In genomic region chr11:62694455-62695167, GRCh38 we compare ENCODE assay signal across 9 cellular contexts. TPM values are rescaled to one million over a fixed set of nuclear protein-coding genes. Genes with fewer than 3 reads are reported as not detected.
DNase-seq lines count a peak whose midpoint lies in the region; ATAC-seq lines count a peak whose summit lies in the region.
"Had no signal": no experiment of that assay in that cellular context is flagged by ENCODE, and none has a peak within 500 bp of the region (broad histone marks: within the 10 kb centered on the region; RNA-seq: fewer than 3 reads in every experiment).

No MANE protein-coding gene starts in this region.

- intact Hi-C loops in activated naive CD4-positive, alpha-beta T cell treated with anti-CD3 and anti-CD28 coated beads for 36 hours (cut with micrococcal nuclease) = loop anchor here (1.0 to 10.0 kb wide), 5 partner anchors 82 to 300 kb away; partner anchors contain the start of gene EML3
- intact Hi-C loops in posterior cingulate gyrus (cut with DNase I) = loop anchor here (10.0 kb wide), 1 partner anchor 300 kb away; no protein-coding TSS in a partner anchor

- H3K4me3 ChIP-seq in Jurkat, Clone E6-1 (ENCODE audit: low read length) = no peak overlapping the region

- H3K4me3 Mint-ChIP-seq in activated naive CD4-positive, alpha-beta T cell treated with anti-CD3 and anti-CD28 coated beads for 36 hours = no peak overlapping the region
- H3K4me3 Mint-ChIP-seq: activated naive CD4-positive, alpha-beta T cell treated with anti-CD3 and anti-CD28 coated beads, Interleukin-2, amount 50 U/mL, for 24 hours had no signal

- ATAC-seq in HG02884 (IDR thresholded peaks at IDR 0.05; ENCODE audit: unreplicated experiment) = no peak

- CTCF ChIA-PET in activated naive CD4-positive, alpha-beta T cell treated with anti-CD3 and anti-CD28 coated beads for 36 hours (lab: Charles Lee) = interaction anchor here (0.6 to 3.1 kb wide), 22 partner anchors 13 to 275 kb away, joined by 3 to 33 read pairs (median 4); partner anchors contain the start of genes BSCL2, C11orf98, CSKMT and GNG3

- peak overlapping the region; percentile 4 for H3K27ac Mint-ChIP-seq in activated naive CD4-positive, alpha-beta T cell treated with anti-CD3 and anti-CD28 coated beads for 36 hours
- H3K27ac Mint-ChIP-seq: activated naive CD4-positive, alpha-beta T cell treated with anti-CD3 and anti-CD28 coated beads, Interleukin-2, amount 50 U/mL, for 24 hours had no signal

- DNase-seq in DMS 273 (lab: John Stamatoyannopoulos, UW; ENCODE audit: unreplicated experiment) (peak; percentile 84), SK-N-DZ (ENCODE audit: low spot score) (peak; percentile 82), globus pallidus (ENCODE audit: low spot score) (peak; percentile 77), posterior cingulate gyrus (peak in 7 of 10 donors; percentile 62 to 95 (median 75)), ureter (ENCODE audit: low spot score) (peak; percentile 82)
- peak; percentile 63 for DNase-seq in Jurkat, Clone E6-1 (ENCODE audit: low read depth, low spot score)
- DNase-seq in activated naive CD4-positive, alpha-beta T cell treated with anti-CD3 and anti-CD28 coated beads for 36 hours = peak; percentile 85

- peaks cover 19% of the 10 kb centered on the region for H3K36me3 Mint-ChIP-seq in activated naive CD4-positive, alpha-beta T cell treated with anti-CD3 and anti-CD28 coated beads for 36 hours (ENCODE audit: low read depth)

- no peaks in the 10 kb centered on the region for H3K4me1 Mint-ChIP-seq in activated naive CD4-positive, alpha-beta T cell treated with anti-CD3 and anti-CD28 coated beads for 36 hours (ENCODE audit: low read depth)

- no peaks in the 10 kb centered on the region for H3K27me3 Mint-ChIP-seq in activated naive CD4-positive, alpha-beta T cell treated with anti-CD3 and anti-CD28 coated beads for 36 hours (ENCODE audit: low read depth)
- H3K27me3 Mint-ChIP-seq: activated naive CD4-positive, alpha-beta T cell treated with anti-CD3 and anti-CD28 coated beads, Interleukin-2, amount 50 U/mL, for 24 hours had no signal

- no peaks in the 10 kb centered on the region for H3K9me3 Mint-ChIP-seq in activated naive CD4-positive, alpha-beta T cell treated with anti-CD3 and anti-CD28 coated beads for 36 hours
- H3K9me3 Mint-ChIP-seq: activated naive CD4-positive, alpha-beta T cell treated with anti-CD3 and anti-CD28 coated beads, Interleukin-2, amount 50 U/mL, for 24 hours had no signal

RNA-seq across cellular contexts. Expression of gene LRRN4CL, which starts 5.3 kb away (rescaled TPM):
- not detected for polyA plus RNA-seq in Jurkat, Clone E6-1 (2012; ENCODE audit: insufficient read depth, insufficient read length)
- 0.03 TPM in 1 of 2 replicates, not detected in the other for polyA plus RNA-seq in SK-N-DZ (2014; cell fraction: cytosol; rRNA removed)
- polyA plus RNA-seq in SK-N-DZ (2014; cell fraction: nucleus; rRNA removed) = 0.70 and 1.8 TPM in 2 replicates
- under 1 TPM in 1 of 2 experiments, not detected in 1; 0.10 TPM for total RNA-seq in activated naive CD4-positive, alpha-beta T cell treated with anti-CD3 and anti-CD28 coated beads for 36 hours
- total RNA-seq in ureter = 5.0 TPM

RNA-seq across cellular contexts. Expression of gene BSCL2, which starts 12.6 kb away (rescaled TPM):
- polyA plus RNA-seq in Jurkat, Clone E6-1 (2012; ENCODE audit: insufficient read depth, insufficient read length) = 62.5 TPM
- 164 and 171 TPM in 2 replicates for polyA plus RNA-seq in SK-N-DZ (2014; cell fraction: cytosol; rRNA removed)
- 168 and 227 TPM in 2 replicates for polyA plus RNA-seq in SK-N-DZ (2014; cell fraction: nucleus; rRNA removed)
- total RNA-seq in activated naive CD4-positive, alpha-beta T cell treated with anti-CD3 and anti-CD28 coated beads for 36 hours = 10 to 100 TPM; 13.8 to 17.3 TPM
- total RNA-seq in ureter = 55.9 TPM

RNA-seq across cellular contexts. Expression of gene GNG3, which starts 12.9 kb away (rescaled TPM):
- not detected for polyA plus RNA-seq in Jurkat, Clone E6-1 (2012; ENCODE audit: insufficient read depth, insufficient read length)
- 30.5 and 31.9 TPM in 2 replicates for polyA plus RNA-seq in SK-N-DZ (2014; cell fraction: cytosol; rRNA removed)
- 7.3 and 9.6 TPM in 2 replicates for polyA plus RNA-seq in SK-N-DZ (2014; cell fraction: nucleus; rRNA removed)
- not detected for total RNA-seq in activated naive CD4-positive, alpha-beta T cell treated with anti-CD3 and anti-CD28 coated beads for 36 hours
- not detected for total RNA-seq in ureter

RNA-seq across cellular contexts. Expression of gene UBXN1, which starts 15.7 kb away (rescaled TPM):
- polyA plus RNA-seq in Jurkat, Clone E6-1 (2012; ENCODE audit: insufficient read depth, insufficient read length) = 350 TPM
- polyA plus RNA-seq in SK-N-DZ (2014; cell fraction: cytosol; rRNA removed) = 155 and 166 TPM in 2 replicates
- 169 and 171 TPM in 2 replicates for polyA plus RNA-seq in SK-N-DZ (2014; cell fraction: nucleus; rRNA removed)
- 100 to 1,000 TPM; 121 to 124 TPM for total RNA-seq in activated naive CD4-positive, alpha-beta T cell treated with anti-CD3 and anti-CD28 coated beads for 36 hours
- total RNA-seq in ureter = 90.5 TPM

RNA-seq across cellular contexts. Expression of gene LBHD1, which starts 22.5 kb away (rescaled TPM):
- 31.7 TPM for polyA plus RNA-seq in Jurkat, Clone E6-1 (2012; ENCODE audit: insufficient read depth, insufficient read length)
- 5.1 and 7.3 TPM in 2 replicates for polyA plus RNA-seq in SK-N-DZ (2014; cell fraction: cytosol; rRNA removed)
- 10.0 and 10.5 TPM in 2 replicates for polyA plus RNA-seq in SK-N-DZ (2014; cell fraction: nucleus; rRNA removed)
- total RNA-seq in activated naive CD4-positive, alpha-beta T cell treated with anti-CD3 and anti-CD28 coated beads for 36 hours = 1 to 10 TPM; 4.4 to 6.1 TPM
- 9.8 TPM for total RNA-seq in ureter
